ENCODE assay signal across 1 cellular context in the genomic region with DNA sequence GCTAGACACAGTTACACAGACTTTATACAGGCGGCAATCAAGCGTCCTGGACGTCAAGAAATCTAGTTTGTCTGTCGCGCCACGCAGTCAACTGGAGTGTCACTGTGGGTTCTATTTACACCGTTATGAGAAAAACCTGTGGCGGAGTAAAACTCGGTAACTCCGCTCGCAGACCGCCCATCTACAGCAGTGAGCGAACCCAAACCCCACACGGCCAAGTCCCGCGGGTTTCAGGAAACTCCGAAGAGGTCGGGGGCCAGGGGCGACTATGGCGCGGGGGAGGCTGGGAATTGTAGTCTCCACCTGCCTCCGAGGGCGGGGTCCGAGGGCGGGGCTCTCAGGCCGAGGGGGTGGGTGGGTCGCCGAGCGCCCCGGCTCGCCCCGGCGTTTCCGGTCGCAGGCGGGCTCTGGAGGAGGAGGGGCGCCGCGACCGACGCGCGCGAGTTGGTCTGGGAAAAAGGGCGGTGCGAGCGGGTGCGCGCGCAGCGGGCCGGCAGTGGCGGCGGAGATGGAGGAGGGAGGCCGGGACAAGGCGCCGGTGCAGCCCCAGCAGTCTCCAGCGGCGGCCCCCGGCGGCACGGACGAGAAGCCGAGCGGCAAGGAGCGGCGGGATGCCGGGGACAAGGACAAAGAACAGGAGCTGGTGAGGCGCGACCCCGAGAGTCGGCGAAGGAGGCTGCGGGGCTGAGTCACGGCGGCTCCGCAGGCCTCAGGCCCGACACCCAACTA.
TF ChIP-seq lines count a peak whose summit lies in the region.

Gene PSMD2 (plus strand): TSS at position 483 of the 729 bp plus-strand sequence. CDS start 26 bp downstream, at position 509.

TF ChIP-seq in HepG2, 621 proteins besides CTCF, POLR2A, EP300 and RAD21 (continued from another document):
- TF ChIP-seq, protein P1, sequence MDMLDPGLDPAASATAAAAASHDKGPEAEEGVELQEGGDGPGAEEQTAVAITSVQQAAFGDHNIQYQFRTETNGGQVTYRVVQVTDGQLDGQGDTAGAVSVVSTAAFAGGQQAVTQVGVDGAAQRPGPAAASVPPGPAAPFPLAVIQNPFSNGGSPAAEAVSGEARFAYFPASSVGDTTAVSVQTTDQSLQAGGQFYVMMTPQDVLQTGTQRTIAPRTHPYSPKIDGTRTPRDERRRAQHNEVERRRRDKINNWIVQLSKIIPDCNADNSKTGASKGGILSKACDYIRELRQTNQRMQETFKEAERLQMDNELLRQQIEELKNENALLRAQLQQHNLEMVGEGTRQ (IDR thresholded peaks at IDR 0.05; ENCODE audit: low read depth, low read length): no peak
- TF ChIP-seq, protein P1 (CRISPR knock-in tag; IDR thresholded peaks at IDR 0.05; ENCODE audit: borderline replicate concordance): no peak
- TF ChIP-seq MZF1 (CRISPR knock-in tag; IDR thresholded peaks at IDR 0.05; ENCODE audit: borderline replicate concordance) (no peak), RXRB (CRISPR knock-in tag; IDR thresholded peaks at IDR 0.05; ENCODE audit: borderline replicate concordance) (peak; percentile 39; the same call in 1 of the 2 replicates), MATR3 (CRISPR knock-in tag; IDR thresholded peaks at IDR 0.05) (no peak), ZNF205 (CRISPR knock-in tag; IDR thresholded peaks at IDR 0.05) (no peak; the same call in 1 of the 2 replicates), ZNF7 (CRISPR knock-in tag; IDR thresholded peaks at IDR 0.05) (no peak), ZFP36L1 (CRISPR knock-in tag; IDR thresholded peaks at IDR 0.05) (no peak; the same call in 1 of the 2 replicates), BRCA1 (CRISPR knock-in tag; IDR thresholded peaks at IDR 0.05) (no peak), TBP (CRISPR knock-in tag; IDR thresholded peaks at IDR 0.05) (no peak), ARNT2 (CRISPR knock-in tag; IDR thresholded peaks at IDR 0.05; ENCODE audit: low read depth) (no peak), ZNF251 (CRISPR knock-in tag; IDR thresholded peaks at IDR 0.05) (no peak), HNRNPH1 (optimal IDR thresholded peaks at IDR 0.05; ENCODE audit: low read depth, low read length) (no peak), ZNF746 (CRISPR knock-in tag; IDR thresholded peaks at IDR 0.05) (0 out of 2 replicates have a peak, but pooled peaks have one; percentile 29), ZBTB26 (CRISPR knock-in tag; IDR thresholded peaks at IDR 0.05; ENCODE audit: borderline replicate concordance) (0 out of 2 replicates have a peak, but pooled peaks have one; percentile 35), RBM22 (optimal IDR thresholded peaks at IDR 0.05; ENCODE audit: low read length) (no peak), ZNF362 (CRISPR knock-in tag; IDR thresholded peaks at IDR 0.05; ENCODE audit: borderline replicate concordance) (no peak), GFI1 (CRISPR knock-in tag; IDR thresholded peaks at IDR 0.05; ENCODE audit: borderline replicate concordance) (no peak; the same call in 1 of the 2 replicates), GATAD1 (CRISPR knock-in tag; IDR thresholded peaks at IDR 0.05) (peak; percentile 82), STAG1 (CRISPR knock-in tag; IDR thresholded peaks at IDR 0.05) (no peak), ZNF629 (CRISPR knock-in tag; conservative IDR thresholded peaks at IDR 0.05) (no peak), ZNF329 (CRISPR knock-in tag; IDR thresholded peaks at IDR 0.05; ENCODE audit: low read depth) (0 out of 2 replicates have a peak, but pooled peaks have one; percentile 1), KMT2B (CRISPR knock-in tag; IDR thresholded peaks at IDR 0.05) (no peak; the same call in 1 of the 2 replicates), ZNF660 (CRISPR knock-in tag; IDR thresholded peaks at IDR 0.05; ENCODE audit: borderline replicate concordance, low read depth) (no peak), PRDM15 (CRISPR knock-in tag; IDR thresholded peaks at IDR 0.05) (no peak), FOXC1 (CRISPR knock-in tag; IDR thresholded peaks at IDR 0.05; ENCODE audit: borderline replicate concordance) (no peak), SAP130 (CRISPR knock-in tag; IDR thresholded peaks at IDR 0.05; ENCODE audit: low read depth) (peak; percentile 87), KDM2A (CRISPR knock-in tag; IDR thresholded peaks at IDR 0.05; ENCODE audit: borderline replicate concordance, low read depth) (no peak)
- TF ChIP-seq, protein P2, sequence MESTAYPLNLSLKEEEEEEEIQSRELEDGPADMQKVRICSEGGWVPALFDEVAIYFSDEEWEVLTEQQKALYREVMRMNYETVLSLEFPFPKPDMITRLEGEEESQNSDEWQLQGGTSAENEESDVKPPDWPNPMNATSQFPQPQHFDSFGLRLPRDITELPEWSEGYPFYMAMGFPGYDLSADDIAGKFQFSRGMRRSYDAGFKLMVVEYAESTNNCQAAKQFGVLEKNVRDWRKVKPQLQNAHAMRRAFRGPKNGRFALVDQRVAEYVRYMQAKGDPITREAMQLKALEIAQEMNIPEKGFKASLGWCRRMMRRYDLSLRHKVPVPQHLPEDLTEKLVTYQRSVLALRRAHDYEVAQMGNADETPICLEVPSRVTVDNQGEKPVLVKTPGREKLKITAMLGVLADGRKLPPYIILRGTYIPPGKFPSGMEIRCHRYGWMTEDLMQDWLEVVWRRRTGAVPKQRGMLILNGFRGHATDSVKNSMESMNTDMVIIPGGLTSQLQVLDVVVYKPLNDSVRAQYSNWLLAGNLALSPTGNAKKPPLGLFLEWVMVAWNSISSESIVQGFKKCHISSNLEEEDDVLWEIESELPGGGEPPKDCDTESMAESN (CRISPR knock-in tag; conservative IDR thresholded peaks at IDR 0.05): peak; percentile 12; the same call in 1 of the 2 replicates
- TF ChIP-seq, protein P3, sequence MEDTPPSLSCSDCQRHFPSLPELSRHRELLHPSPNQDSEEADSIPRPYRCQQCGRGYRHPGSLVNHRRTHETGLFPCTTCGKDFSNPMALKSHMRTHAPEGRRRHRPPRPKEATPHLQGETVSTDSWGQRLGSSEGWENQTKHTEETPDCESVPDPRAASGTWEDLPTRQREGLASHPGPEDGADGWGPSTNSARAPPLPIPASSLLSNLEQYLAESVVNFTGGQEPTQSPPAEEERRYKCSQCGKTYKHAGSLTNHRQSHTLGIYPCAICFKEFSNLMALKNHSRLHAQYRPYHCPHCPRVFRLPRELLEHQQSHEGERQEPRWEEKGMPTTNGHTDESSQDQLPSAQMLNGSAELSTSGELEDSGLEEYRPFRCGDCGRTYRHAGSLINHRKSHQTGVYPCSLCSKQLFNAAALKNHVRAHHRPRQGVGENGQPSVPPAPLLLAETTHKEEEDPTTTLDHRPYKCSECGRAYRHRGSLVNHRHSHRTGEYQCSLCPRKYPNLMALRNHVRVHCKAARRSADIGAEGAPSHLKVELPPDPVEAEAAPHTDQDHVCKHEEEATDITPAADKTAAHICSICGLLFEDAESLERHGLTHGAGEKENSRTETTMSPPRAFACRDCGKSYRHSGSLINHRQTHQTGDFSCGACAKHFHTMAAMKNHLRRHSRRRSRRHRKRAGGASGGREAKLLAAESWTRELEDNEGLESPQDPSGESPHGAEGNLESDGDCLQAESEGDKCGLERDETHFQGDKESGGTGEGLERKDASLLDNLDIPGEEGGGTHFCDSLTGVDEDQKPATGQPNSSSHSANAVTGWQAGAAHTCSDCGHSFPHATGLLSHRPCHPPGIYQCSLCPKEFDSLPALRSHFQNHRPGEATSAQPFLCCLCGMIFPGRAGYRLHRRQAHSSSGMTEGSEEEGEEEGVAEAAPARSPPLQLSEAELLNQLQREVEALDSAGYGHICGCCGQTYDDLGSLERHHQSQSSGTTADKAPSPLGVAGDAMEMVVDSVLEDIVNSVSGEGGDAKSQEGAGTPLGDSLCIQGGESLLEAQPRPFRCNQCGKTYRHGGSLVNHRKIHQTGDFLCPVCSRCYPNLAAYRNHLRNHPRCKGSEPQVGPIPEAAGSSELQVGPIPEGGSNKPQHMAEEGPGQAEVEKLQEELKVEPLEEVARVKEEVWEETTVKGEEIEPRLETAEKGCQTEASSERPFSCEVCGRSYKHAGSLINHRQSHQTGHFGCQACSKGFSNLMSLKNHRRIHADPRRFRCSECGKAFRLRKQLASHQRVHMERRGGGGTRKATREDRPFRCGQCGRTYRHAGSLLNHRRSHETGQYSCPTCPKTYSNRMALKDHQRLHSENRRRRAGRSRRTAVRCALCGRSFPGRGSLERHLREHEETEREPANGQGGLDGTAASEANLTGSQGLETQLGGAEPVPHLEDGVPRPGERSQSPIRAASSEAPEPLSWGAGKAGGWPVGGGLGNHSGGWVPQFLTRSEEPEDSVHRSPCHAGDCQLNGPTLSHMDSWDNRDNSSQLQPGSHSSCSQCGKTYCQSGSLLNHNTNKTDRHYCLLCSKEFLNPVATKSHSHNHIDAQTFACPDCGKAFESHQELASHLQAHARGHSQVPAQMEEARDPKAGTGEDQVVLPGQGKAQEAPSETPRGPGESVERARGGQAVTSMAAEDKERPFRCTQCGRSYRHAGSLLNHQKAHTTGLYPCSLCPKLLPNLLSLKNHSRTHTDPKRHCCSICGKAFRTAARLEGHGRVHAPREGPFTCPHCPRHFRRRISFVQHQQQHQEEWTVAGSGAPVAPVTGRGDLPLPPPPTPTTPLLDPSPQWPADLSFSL (CRISPR knock-in tag; IDR thresholded peaks at IDR 0.05): no peak
- TF ChIP-seq, protein P4, sequence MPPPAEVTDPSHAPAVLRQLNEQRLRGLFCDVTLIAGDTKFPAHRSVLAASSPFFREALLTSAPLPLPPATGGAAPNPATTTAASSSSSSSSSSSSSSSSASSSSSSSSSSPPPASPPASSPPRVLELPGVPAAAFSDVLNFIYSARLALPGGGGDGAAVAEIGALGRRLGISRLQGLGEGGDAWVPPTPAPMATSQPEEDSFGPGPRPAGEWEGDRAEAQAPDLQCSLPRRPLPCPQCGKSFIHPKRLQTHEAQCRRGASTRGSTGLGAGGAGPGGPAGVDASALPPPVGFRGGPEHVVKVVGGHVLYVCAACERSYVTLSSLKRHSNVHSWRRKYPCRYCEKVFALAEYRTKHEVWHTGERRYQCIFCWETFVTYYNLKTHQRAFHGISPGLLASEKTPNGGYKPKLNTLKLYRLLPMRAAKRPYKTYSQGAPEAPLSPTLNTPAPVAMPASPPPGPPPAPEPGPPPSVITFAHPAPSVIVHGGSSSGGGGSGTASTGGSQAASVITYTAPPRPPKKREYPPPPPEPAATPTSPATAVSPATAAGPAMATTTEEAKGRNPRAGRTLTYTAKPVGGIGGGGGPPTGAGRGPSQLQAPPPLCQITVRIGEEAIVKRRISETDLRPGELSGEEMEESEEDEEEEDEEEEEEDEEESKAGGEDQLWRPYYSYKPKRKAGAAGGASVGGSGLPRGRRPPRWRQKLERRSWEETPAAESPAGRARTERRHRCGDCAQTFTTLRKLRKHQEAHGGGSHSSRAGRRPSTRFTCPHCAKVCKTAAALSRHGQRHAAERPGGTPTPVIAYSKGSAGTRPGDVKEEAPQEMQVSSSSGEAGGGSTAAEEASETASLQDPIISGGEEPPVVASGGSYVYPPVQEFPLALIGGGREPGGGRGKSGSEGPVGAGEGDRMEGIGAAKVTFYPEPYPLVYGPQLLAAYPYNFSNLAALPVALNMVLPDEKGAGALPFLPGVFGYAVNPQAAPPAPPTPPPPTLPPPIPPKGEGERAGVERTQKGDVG (CRISPR knock-in tag; IDR thresholded peaks at IDR 0.05; ENCODE audit: borderline replicate concordance): no peak
- TF ChIP-seq, protein P5, sequence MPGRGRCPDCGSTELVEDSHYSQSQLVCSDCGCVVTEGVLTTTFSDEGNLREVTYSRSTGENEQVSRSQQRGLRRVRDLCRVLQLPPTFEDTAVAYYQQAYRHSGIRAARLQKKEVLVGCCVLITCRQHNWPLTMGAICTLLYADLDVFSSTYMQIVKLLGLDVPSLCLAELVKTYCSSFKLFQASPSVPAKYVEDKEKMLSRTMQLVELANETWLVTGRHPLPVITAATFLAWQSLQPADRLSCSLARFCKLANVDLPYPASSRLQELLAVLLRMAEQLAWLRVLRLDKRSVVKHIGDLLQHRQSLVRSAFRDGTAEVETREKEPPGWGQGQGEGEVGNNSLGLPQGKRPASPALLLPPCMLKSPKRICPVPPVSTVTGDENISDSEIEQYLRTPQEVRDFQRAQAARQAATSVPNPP (CRISPR knock-in tag; IDR thresholded peaks at IDR 0.05): no peak
